Comparison of ENCODE assay signal across 8 cellular contexts in the genomic region with DNA sequence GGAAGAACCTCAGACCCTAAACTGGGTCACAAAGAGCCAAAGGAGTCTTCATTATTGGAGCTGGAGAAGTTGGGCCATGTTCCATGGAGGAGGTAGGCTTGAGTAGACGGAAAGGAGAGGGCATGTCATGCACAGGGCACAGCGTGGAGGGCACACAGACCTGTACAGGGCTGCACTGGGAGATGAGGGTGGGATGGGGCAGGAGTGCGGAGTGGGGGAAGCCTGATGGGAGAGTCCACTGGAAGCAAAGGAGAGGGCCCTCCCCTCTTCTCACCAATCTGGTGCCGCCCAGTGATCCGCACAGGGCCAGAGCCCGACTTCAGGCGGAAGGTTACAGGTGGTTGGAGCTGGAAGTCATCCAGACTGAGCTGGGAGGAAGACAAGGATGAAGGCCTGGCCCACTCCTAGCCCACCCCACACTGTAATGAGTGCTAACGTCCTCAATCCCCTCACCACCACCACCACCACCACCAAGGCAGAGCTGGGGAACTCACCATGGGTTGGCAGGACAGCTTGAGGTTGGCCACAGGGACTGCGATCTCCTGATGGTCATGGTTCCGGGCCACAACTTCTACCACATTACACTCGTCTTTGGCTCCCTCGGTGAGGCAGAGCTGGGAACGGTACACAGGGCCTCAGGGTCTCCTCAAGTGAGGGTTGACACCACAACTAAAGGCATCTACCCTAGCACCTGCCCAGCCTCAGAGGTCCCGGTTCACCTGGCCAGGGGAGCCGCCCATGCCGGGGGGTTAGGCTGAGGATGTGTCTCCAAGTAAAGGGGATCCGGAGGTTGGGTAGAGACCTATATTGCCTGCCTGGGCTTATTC. TPM values are rescaled to one million over a fixed set of nuclear protein-coding genes. Genes with fewer than 3 reads are reported as not detected.
DNase-seq lines count a peak whose midpoint lies in the region; ATAC-seq and TF ChIP-seq lines count a peak whose summit lies in the region.

No MANE protein-coding gene starts in this region.

- TF ChIP-seq CTCF in NB4 (IDR thresholded peaks at IDR 0.05; ENCODE audit: low read depth, low read length) (no peak), neural cell (IDR thresholded peaks at IDR 0.05; ENCODE audit: poor library complexity, severe bottlenecking) (no peak)

- H3K36me3 ChIP-seq in CD4-positive, CD25-positive, alpha-beta regulatory T cell (ENCODE audit: control insufficient read depth, insufficient read depth, low read length): peaks cover 24% of the 10 kb centered on the region
- peaks cover 15% of the 10 kb centered on the region for H3K36me3 ChIP-seq in ectodermal cell (ENCODE audit: control insufficient read depth, insufficient read depth, low read length)
- peaks cover 18% of the 10 kb centered on the region for H3K36me3 ChIP-seq in neural cell (ENCODE audit: insufficient read depth, low read length)

- H3F3A ChIP-seq in neural cell (ENCODE audit: insufficient read depth, low read length, poor library complexity, severe bottlenecking): peaks cover 20% of the 10 kb centered on the region

- no peaks in the 10 kb centered on the region for H3K9me2 ChIP-seq in neural cell (ENCODE audit: insufficient read depth, low read length)

- peaks cover 16% of the 10 kb centered on the region for H4K20me1 ChIP-seq in neural cell (ENCODE audit: insufficient read depth)

- peak overlapping the region; percentile 82 for H3K4me2 ChIP-seq in neural cell (ENCODE audit: low read length)

- no peaks in the 10 kb centered on the region for H3K9me3 Mint-ChIP-seq in CD4-positive, CD25-positive, alpha-beta regulatory T cell

- H2AFZ ChIP-seq in neural cell (ENCODE audit: low read depth, low read length): no peak overlapping the region

- peak overlapping the region; percentile 89 for H3K4me3 ChIP-seq in CD4-positive, CD25-positive, alpha-beta regulatory T cell (ENCODE audit: low read depth, low read length)
- H3K4me3 ChIP-seq in NB4 (ENCODE audit: low read depth, low read length): peak overlapping the region; percentile 96
- H3K4me3 ChIP-seq in ectodermal cell (ENCODE audit: insufficient read depth, low read depth, low read length): peak overlapping the region; percentile 89
- peak overlapping the region; percentile 77 for H3K4me3 ChIP-seq in neural cell (ENCODE audit: low read length)

- 66 to 67% methylated on average over 17 of the region's 17 CpGs for WGBS in ectodermal cell, 2 experiments

- H3K9me3 ChIP-seq in CD4-positive, CD25-positive, alpha-beta regulatory T cell (ENCODE audit: control insufficient read depth in 2 of 2, low read length in 2 of 2): no peaks in the 10 kb centered on the region
- H3K9me3 ChIP-seq in ectodermal cell (ENCODE audit: control insufficient read depth, low read length) (no peaks in the 10 kb centered on the region), neural cell (ENCODE audit: low read length) (no peaks in the 10 kb centered on the region)

- H3K79me2 ChIP-seq in neural cell (replicated peaks; ENCODE audit: insufficient read depth, low read length): peaks cover 9% of the 10 kb centered on the region

- peaks cover 29% of the 10 kb centered on the region for H3K27me3 Mint-ChIP-seq in CD4-positive, CD25-positive, alpha-beta regulatory T cell

- H3K4me1 Mint-ChIP-seq in CD4-positive, CD25-positive, alpha-beta regulatory T cell: peaks cover 17 to 77% (median 46%) of the 10 kb centered on the region in 4 donors

- no peak for ATAC-seq in CD4-positive, CD25-positive, alpha-beta regulatory T cell (ENCODE audit: low read depth in 2 of 2)
- ATAC-seq in HG02678 (IDR thresholded peaks at IDR 0.05; ENCODE audit: unreplicated experiment): no peak

- peaks cover 58% of the 10 kb centered on the region for H3K4me1 ChIP-seq in CD4-positive, CD25-positive, alpha-beta regulatory T cell (ENCODE audit: control insufficient read depth, insufficient read depth, low read length, poor library complexity, severe bottlenecking)
- H3K4me1 ChIP-seq in ectodermal cell (ENCODE audit: control insufficient read depth, insufficient read depth, low read length): peaks cover 34% of the 10 kb centered on the region

- peaks cover 9% of the 10 kb centered on the region for H3K27me3 ChIP-seq in CD4-positive, CD25-positive, alpha-beta regulatory T cell (ENCODE audit: control insufficient read depth, insufficient read depth, low read length)
- peaks cover 33% of the 10 kb centered on the region for H3K27me3 ChIP-seq in ectodermal cell (ENCODE audit: control insufficient read depth, insufficient read depth, low read length, poor library complexity, severe bottlenecking)
- H3K27me3 ChIP-seq in neural cell (ENCODE audit: insufficient read depth, low read depth, low read length): peaks cover 31% of the 10 kb centered on the region

- peak overlapping the region; percentile 96 to 100 (median 100) for H3K4me3 Mint-ChIP-seq in CD4-positive, CD25-positive, alpha-beta regulatory T cell

- peak overlapping the region; percentile 2 to 83 (median 60) for H3K27ac Mint-ChIP-seq in CD4-positive, CD25-positive, alpha-beta regulatory T cell

- TF ChIP-seq EP300 in neural cell (conservative IDR thresholded peaks at IDR 0.05; ENCODE audit: poor library complexity, severe bottlenecking): no peak

- no peak for DNase-seq in CD4-positive, CD25-positive, alpha-beta regulatory T cell
- DNase-seq in NB4 (ENCODE audit: low read depth) (peak; percentile 30), HCEC 1CT (no peak), NCI-H2171 treated with DMSO at 0.1 percent for 48 hours (lab: John Stamatoyannopoulos, UW) (no peak), NCI-H2227 treated with DMSO at 0.1 percent for 48 hours (lab: John Stamatoyannopoulos, UW) (no peak)

- peaks cover 10% of the 10 kb centered on the region for H3K36me3 Mint-ChIP-seq in CD4-positive, CD25-positive, alpha-beta regulatory T cell

- peak overlapping the region; percentile 59 for H3K9ac ChIP-seq in neural cell (ENCODE audit: low read length)

- no peak overlapping the region for H3K27ac ChIP-seq in CD4-positive, CD25-positive, alpha-beta regulatory T cell (ENCODE audit: insufficient read depth, low read length, poor library complexity, severe bottlenecking)
- no peak overlapping the region for H3K27ac ChIP-seq in ectodermal cell (ENCODE audit: insufficient read depth, low read depth, low read length, poor library complexity, severe bottlenecking)
- H3K27ac ChIP-seq in neural cell (ENCODE audit: low read length): no peak overlapping the region

- TF ChIP-seq RAD21 in neural cell (conservative IDR thresholded peaks at IDR 0.05): no peak

- no peak for TF ChIP-seq POLR2A in NB4 (IDR thresholded peaks at IDR 0.05; ENCODE audit: extremely low read depth, insufficient read length)

TF ChIP-seq in neural cell, 6 proteins besides CTCF, POLR2A, EP300 and RAD21:
- TF ChIP-seq TAF1 (IDR thresholded peaks at IDR 0.05; ENCODE audit: low read depth) (no peak), MXI1 (conservative IDR thresholded peaks at IDR 0.05; ENCODE audit: poor library complexity, severe bottlenecking) (no peak), POLR2AphosphoS5 (IDR thresholded peaks at IDR 0.05) (no peak), EZH2 (IDR thresholded peaks at IDR 0.05; ENCODE audit: borderline replicate concordance, insufficient read depth, low read length, poor library complexity, severe bottlenecking) (no peak), SMC3 (conservative IDR thresholded peaks at IDR 0.05; ENCODE audit: poor library complexity) (no peak)
- TF ChIP-seq, protein P1, sequence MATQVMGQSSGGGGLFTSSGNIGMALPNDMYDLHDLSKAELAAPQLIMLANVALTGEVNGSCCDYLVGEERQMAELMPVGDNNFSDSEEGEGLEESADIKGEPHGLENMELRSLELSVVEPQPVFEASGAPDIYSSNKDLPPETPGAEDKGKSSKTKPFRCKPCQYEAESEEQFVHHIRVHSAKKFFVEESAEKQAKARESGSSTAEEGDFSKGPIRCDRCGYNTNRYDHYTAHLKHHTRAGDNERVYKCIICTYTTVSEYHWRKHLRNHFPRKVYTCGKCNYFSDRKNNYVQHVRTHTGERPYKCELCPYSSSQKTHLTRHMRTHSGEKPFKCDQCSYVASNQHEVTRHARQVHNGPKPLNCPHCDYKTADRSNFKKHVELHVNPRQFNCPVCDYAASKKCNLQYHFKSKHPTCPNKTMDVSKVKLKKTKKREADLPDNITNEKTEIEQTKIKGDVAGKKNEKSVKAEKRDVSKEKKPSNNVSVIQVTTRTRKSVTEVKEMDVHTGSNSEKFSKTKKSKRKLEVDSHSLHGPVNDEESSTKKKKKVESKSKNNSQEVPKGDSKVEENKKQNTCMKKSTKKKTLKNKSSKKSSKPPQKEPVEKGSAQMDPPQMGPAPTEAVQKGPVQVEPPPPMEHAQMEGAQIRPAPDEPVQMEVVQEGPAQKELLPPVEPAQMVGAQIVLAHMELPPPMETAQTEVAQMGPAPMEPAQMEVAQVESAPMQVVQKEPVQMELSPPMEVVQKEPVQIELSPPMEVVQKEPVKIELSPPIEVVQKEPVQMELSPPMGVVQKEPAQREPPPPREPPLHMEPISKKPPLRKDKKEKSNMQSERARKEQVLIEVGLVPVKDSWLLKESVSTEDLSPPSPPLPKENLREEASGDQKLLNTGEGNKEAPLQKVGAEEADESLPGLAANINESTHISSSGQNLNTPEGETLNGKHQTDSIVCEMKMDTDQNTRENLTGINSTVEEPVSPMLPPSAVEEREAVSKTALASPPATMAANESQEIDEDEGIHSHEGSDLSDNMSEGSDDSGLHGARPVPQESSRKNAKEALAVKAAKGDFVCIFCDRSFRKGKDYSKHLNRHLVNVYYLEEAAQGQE (IDR thresholded peaks at IDR 0.05; ENCODE audit: borderline replicate concordance): no peak

RNA-seq across cellular contexts. Expression of a gene that starts 1.0 kb away (rescaled TPM):
- total RNA-seq in CD4-positive, CD25-positive, alpha-beta regulatory T cell: 7.3 TPM
- polyA plus RNA-seq in CD4-positive, CD25-positive, alpha-beta regulatory T cell: 1 to 10 TPM; 3.1 to 4.5 (median 3.1) TPM
- 71.5 TPM for polyA plus RNA-seq in ectodermal cell (2013, experiment 1 of 4)
- 65.6 TPM for polyA plus RNA-seq in ectodermal cell (2013, experiment 2 of 4)
- 66.9 TPM for polyA plus RNA-seq in ectodermal cell (2013, experiment 3 of 4)
- polyA plus RNA-seq in ectodermal cell (2013, experiment 4 of 4): 78.8 TPM
- 49.1 and 53.0 TPM in 2 replicates for polyA plus RNA-seq in neural cell
- polyA minus RNA-seq in neural cell: 9.8 and 15.1 TPM in 2 replicates

RNA-seq across cellular contexts. Expression of a gene that starts 6.3 kb away (rescaled TPM):
- not detected for total RNA-seq in CD4-positive, CD25-positive, alpha-beta regulatory T cell
- polyA plus RNA-seq in CD4-positive, CD25-positive, alpha-beta regulatory T cell: not detected
- polyA plus RNA-seq in ectodermal cell (2013, experiment 1 of 4): 1.3 TPM
- 3.4 TPM for polyA plus RNA-seq in ectodermal cell (2013, experiment 2 of 4)
- polyA plus RNA-seq in ectodermal cell (2013, experiment 3 of 4): 4.9 TPM
- 3.7 TPM for polyA plus RNA-seq in ectodermal cell (2013, experiment 4 of 4)
- polyA plus RNA-seq in neural cell: 6.0 and 6.1 TPM in 2 replicates
- 0.81 TPM in 1 of 2 replicates, not detected in the other for polyA minus RNA-seq in neural cell

RNA-seq across cellular contexts. Expression of a gene that starts 36.0 kb away (rescaled TPM):
- total RNA-seq in CD4-positive, CD25-positive, alpha-beta regulatory T cell: 442 TPM
- 10 to 100 TPM; 36.7 to 42.2 (median 41.3) TPM for polyA plus RNA-seq in CD4-positive, CD25-positive, alpha-beta regulatory T cell
- 153 TPM for polyA plus RNA-seq in ectodermal cell (2013, experiment 1 of 4)
- polyA plus RNA-seq in ectodermal cell (2013, experiment 2 of 4): 178 TPM
- 120 TPM for polyA plus RNA-seq in ectodermal cell (2013, experiment 3 of 4)
- polyA plus RNA-seq in ectodermal cell (2013, experiment 4 of 4): 142 TPM
- 318 and 357 TPM in 2 replicates for polyA plus RNA-seq in neural cell
- 480 and 503 TPM in 2 replicates for polyA minus RNA-seq in neural cell
